ENCODE assay signal across 9 cellular contexts in the genomic region with DNA sequence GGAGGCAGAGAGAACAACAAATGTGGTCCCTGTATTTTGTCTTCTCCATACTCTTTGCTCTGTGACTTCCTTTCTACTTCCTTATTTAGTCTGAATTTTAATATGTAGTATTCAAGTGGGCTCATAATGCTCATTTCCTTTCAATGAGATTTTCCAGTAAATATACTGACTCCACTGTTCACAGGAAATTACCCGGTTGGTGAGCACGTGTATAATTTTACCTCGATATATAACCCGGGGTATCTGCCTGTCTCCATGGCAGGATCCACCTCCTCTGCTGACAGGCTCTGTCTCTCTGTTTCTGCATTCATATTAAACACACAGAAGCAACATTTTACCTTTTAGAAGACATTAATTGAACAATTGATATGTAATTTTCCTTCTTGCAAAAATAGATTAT.
DNase-seq lines count a peak whose midpoint lies in the region; ATAC-seq and TF ChIP-seq lines count a peak whose summit lies in the region.
"Had no signal": no experiment of that assay in that cellular context is flagged by ENCODE, and none has a peak within 500 bp of the region (broad histone marks: within the 10 kb centered on the region; RNA-seq: fewer than 3 reads in every experiment).

No MANE protein-coding gene starts in this region.

- no peaks in the 10 kb centered on the region for H3K27me3 Mint-ChIP-seq in chondrocyte (ENCODE audit: low read depth)

- peaks cover 49% of the 10 kb centered on the region for H3K4me1 ChIP-seq in left ventricle myocardium inferior
- peaks cover 33% of the 10 kb centered on the region in 2 experiments for H3K4me1 ChIP-seq in neutrophil (ENCODE audit: control insufficient read depth in 1 of 2, insufficient read depth in 1 of 2, low read depth in 1 of 2, low read length in 1 of 2)

- intact Hi-C loops in left ventricle myocardium inferior (cut with micrococcal nuclease), result loop anchor here (10.0 kb wide), 2 partner anchors 185 to 295 kb away; no protein-coding TSS in a partner anchor
- intact Hi-C loops in Right ventricle myocardium inferior (cut with DNase I), result loop anchor here (1.0 to 5.0 kb wide), 5 partner anchors 103 to 533 kb away; partner anchors contain the start of gene SLC38A2

- DNase-seq in left ventricle myocardium inferior (no peak), Right ventricle myocardium inferior (ENCODE audit: missing footprints) (no peak), chondrocyte (ENCODE audit: low spot score) (no peak), NCI-H446 (lab: John Stamatoyannopoulos, UW) (no peak), HEK293T (ENCODE audit: extremely low spot score) (no peak)
- DNase-seq: activated T-cell treated with anti-CD3 and anti-CD28 coated beads, Interleukin-2, amount 50 U/mL, for 4 hours had no signal

- CTCF ChIA-PET in HEK293T (lab: Yijun Ruan, JAX), result no interaction called here

- H3K36me3 ChIP-seq in left ventricle myocardium inferior (no peaks in the 10 kb centered on the region), neutrophil (no peaks in the 10 kb centered on the region)

- POLR2A ChIA-PET in HEK293T (lab: Yijun Ruan, JAX), result no interaction called here

- no peaks in the 10 kb centered on the region for H3K9me3 Mint-ChIP-seq in chondrocyte (ENCODE audit: low read depth)
- H3K9me3 Mint-ChIP-seq: activated T-cell treated with anti-CD3 and anti-CD28 coated beads, Interleukin-2, amount 50 U/mL, for 4 hours had no signal

- H3K27ac Mint-ChIP-seq in chondrocyte (ENCODE audit: unreplicated experiment), result peak overlapping the region; percentile 95

- H3K9me3 ChIP-seq in left ventricle myocardium inferior (replicated peaks), result no peaks in the 10 kb centered on the region
- H3K9me3 ChIP-seq in neutrophil, result no peaks in the 10 kb centered on the region

- H3K36me3 Mint-ChIP-seq in chondrocyte (ENCODE audit: low read depth), result no peaks in the 10 kb centered on the region

- H3K4me3 Mint-ChIP-seq in chondrocyte (ENCODE audit: unreplicated experiment), result peak overlapping the region; percentile 37
- H3K4me3 Mint-ChIP-seq: activated T-cell treated with anti-CD3 and anti-CD28 coated beads, Interleukin-2, amount 50 U/mL, for 4 hours had no signal

- peaks cover 77% of the 10 kb centered on the region for H3K4me1 Mint-ChIP-seq in chondrocyte (ENCODE audit: low read depth)

- no peaks in the 10 kb centered on the region for H3K27me3 ChIP-seq in left ventricle myocardium inferior (ENCODE audit: low read depth)
- H3K27me3 ChIP-seq in neutrophil, result no peaks in the 10 kb centered on the region

- peak overlapping the region; percentile 79 for H3K27ac ChIP-seq in left ventricle myocardium inferior (replicated peaks)
- H3K27ac ChIP-seq in neutrophil, result peak overlapping the region; percentile 62

- ATAC-seq in Right ventricle myocardium inferior (no peak), GM18867 (IDR thresholded peaks at IDR 0.05; ENCODE audit: unreplicated experiment) (no peak), HG03039 (IDR thresholded peaks at IDR 0.05; ENCODE audit: unreplicated experiment) (no peak)
- ATAC-seq: activated T-cell treated with anti-CD3 and anti-CD28 coated beads, Interleukin-2, amount 50 U/mL, for 4 hours had no signal

- TF ChIP-seq CTCF in left ventricle myocardium inferior (IDR thresholded peaks at IDR 0.05; ENCODE audit: borderline replicate concordance), result no peak
- TF ChIP-seq CTCF in chondrocyte (IDR thresholded peaks at IDR 0.05), result no peak
- no peak for TF ChIP-seq CTCF in neutrophil (IDR thresholded peaks at IDR 0.05)

- H3K4me3 ChIP-seq in left ventricle myocardium inferior, result peak overlapping the region; percentile 44
- H3K4me3 ChIP-seq in neutrophil (ENCODE audit: low read depth in 1 of 2, low read length in 1 of 2), result no peak overlapping the region

TF ChIP-seq in HEK293T, 16 proteins besides CTCF, POLR2A, EP300 and RAD21:
- TF ChIP-seq, protein P1, sequence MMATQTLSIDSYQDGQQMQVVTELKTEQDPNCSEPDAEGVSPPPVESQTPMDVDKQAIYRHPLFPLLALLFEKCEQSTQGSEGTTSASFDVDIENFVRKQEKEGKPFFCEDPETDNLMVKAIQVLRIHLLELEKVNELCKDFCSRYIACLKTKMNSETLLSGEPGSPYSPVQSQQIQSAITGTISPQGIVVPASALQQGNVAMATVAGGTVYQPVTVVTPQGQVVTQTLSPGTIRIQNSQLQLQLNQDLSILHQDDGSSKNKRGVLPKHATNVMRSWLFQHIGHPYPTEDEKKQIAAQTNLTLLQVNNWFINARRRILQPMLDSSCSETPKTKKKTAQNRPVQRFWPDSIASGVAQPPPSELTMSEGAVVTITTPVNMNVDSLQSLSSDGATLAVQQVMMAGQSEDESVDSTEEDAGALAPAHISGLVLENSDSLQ (IDR thresholded peaks at IDR 0.05), result no peak
- no peak for TF ChIP-seq L3MBTL2 (conservative IDR thresholded peaks at IDR 0.05)
- TF ChIP-seq TARDBP (IDR thresholded peaks at IDR 0.05), result no peak
- no peak for TF ChIP-seq BHLHE40 (IDR thresholded peaks at IDR 0.05; ENCODE audit: borderline replicate concordance)
- TF ChIP-seq CTBP1 (IDR thresholded peaks at IDR 0.05; ENCODE audit: borderline replicate concordance), result no peak
- no peak for TF ChIP-seq FOXM1 (IDR thresholded peaks at IDR 0.05; ENCODE audit: borderline replicate concordance)
- no peak for TF ChIP-seq ARNT (IDR thresholded peaks at IDR 0.05)
- no peak for TF ChIP-seq ELF4 (IDR thresholded peaks at IDR 0.05)
- no peak for TF ChIP-seq FOXK2 (IDR thresholded peaks at IDR 0.05)
- TF ChIP-seq LEF1 (IDR thresholded peaks at IDR 0.05; ENCODE audit: borderline replicate concordance), result no peak
- TF ChIP-seq SP1 (IDR thresholded peaks at IDR 0.05), result no peak
- TF ChIP-seq HDGF (IDR thresholded peaks at IDR 0.05; ENCODE audit: borderline replicate concordance), result no peak
- TF ChIP-seq FOXA1 (IDR thresholded peaks at IDR 0.05), result no peak
- TF ChIP-seq ZNF384 (IDR thresholded peaks at IDR 0.05), result no peak
- no peak for TF ChIP-seq SUZ12 (IDR thresholded peaks at IDR 0.05)
